8 cellular contexts compared by ENCODE assay signal in genomic region chr3:4982773-4983738, GRCh38. TPM values are rescaled to one million over a fixed set of nuclear protein-coding genes. Genes with fewer than 3 reads are reported as not detected.
DNase-seq lines count a peak whose midpoint lies in the region; ATAC-seq, FAIRE-seq and TF ChIP-seq lines count a peak whose summit lies in the region.

No MANE protein-coding gene starts in this region.

- no peaks in the 10 kb centered on the region for H3K27me3 ChIP-seq in HL-60 (ENCODE audit: insufficient read depth, poor library complexity, severe bottlenecking)
- H3K27me3 ChIP-seq in stomach, result no peaks in the 10 kb centered on the region

- TF ChIP-seq EP300 in stomach (IDR thresholded peaks at IDR 0.05), result no peak

- H3K9me3 Mint-ChIP-seq in activated T-helper 2 cell treated with anti-CD3 and anti-CD28 coated beads, Interferon-gamma antibody, Interleukin-2, Interleukin-4, amounts not matched to agents 10 μg/mL and 5 μg/mL and 100 μg/mL, durations not matched to agents 14 hours and 24 hours and 36 hours, result no peaks in the 10 kb centered on the region
- H3K9me3 Mint-ChIP-seq in immature natural killer cell, result peaks cover 0 to 2% (median under 1%) of the 10 kb centered on the region in 6 donors

- peak overlapping the region; percentile 99 for H3K4me3 Mint-ChIP-seq in activated T-helper 2 cell treated with anti-CD3 and anti-CD28 coated beads, Interferon-gamma antibody, Interleukin-2, Interleukin-4, amounts not matched to agents 10 μg/mL and 5 μg/mL and 100 μg/mL, durations not matched to agents 14 hours and 24 hours and 36 hours (ENCODE audit: low read depth)
- peak overlapping the region; percentile 97 to 100 (median 100) for H3K4me3 Mint-ChIP-seq in immature natural killer cell

- H3K4me3 ChIP-seq in HL-60 (replicated peaks; ENCODE audit: insufficient read depth, low read length), result 0 out of 2 replicates have a peak overlapping the region, but pooled peaks have one; percentile 8
- H3K4me3 ChIP-seq in stomach, result peak overlapping the region; percentile 19 to 97 (median 78)

- H3K9me3 ChIP-seq in stomach, result no peaks in the 10 kb centered on the region

- TF ChIP-seq POLR2A in stomach (IDR thresholded peaks at IDR 0.05), result no peak

- peaks cover 73% of the 10 kb centered on the region for H3K36me3 Mint-ChIP-seq in activated T-helper 2 cell treated with anti-CD3 and anti-CD28 coated beads, Interferon-gamma antibody, Interleukin-2, Interleukin-4, amounts not matched to agents 10 μg/mL and 5 μg/mL and 100 μg/mL, durations not matched to agents 14 hours and 24 hours and 36 hours (ENCODE audit: low read depth)
- peaks cover 35 to 46% (median 43%) of the 10 kb centered on the region in 3 donors for H3K36me3 Mint-ChIP-seq in immature natural killer cell

- intact Hi-C loops in activated T-helper 2 cell treated with anti-CD3 and anti-CD28 coated beads, Interferon-gamma antibody, Interleukin-2, Interleukin-4, amounts not matched to agents 10 μg/mL and 5 μg/mL and 100 μg/mL, durations not matched to agents 14 hours and 24 hours and 36 hours (cut with micrococcal nuclease), result no loop called here
- intact Hi-C loops in stomach (cut with DNase I; ENCODE audit: low total_unique reads), result no loop called here

- no peaks in the 10 kb centered on the region for H3K27me3 Mint-ChIP-seq in activated T-helper 2 cell treated with anti-CD3 and anti-CD28 coated beads, Interferon-gamma antibody, Interleukin-2, Interleukin-4, amounts not matched to agents 10 μg/mL and 5 μg/mL and 100 μg/mL, durations not matched to agents 14 hours and 24 hours and 36 hours (ENCODE audit: low read depth)
- peaks cover 69 to 77% (median 71%) of the 10 kb centered on the region in 3 donors for H3K27me3 Mint-ChIP-seq in immature natural killer cell (ENCODE audit: low read depth in 3 of 3)

- 66 to 77% (median 74%) methylated on average over 40 of the region's 40 CpGs for WGBS in stomach, 5 donors

- DNase-seq in HL-60 (ENCODE audit: low read depth in 1 of 2, low spot score in 1 of 2), result no peak
- no peak for DNase-seq in activated T-helper 2 cell treated with anti-CD3 and anti-CD28 coated beads, Interferon-gamma antibody, Interleukin-2, Interleukin-4, amounts not matched to agents 10 μg/mL and 5 μg/mL and 100 μg/mL, durations not matched to agents 14 hours and 24 hours and 36 hours (ENCODE audit: low spot score)
- DNase-seq in immature natural killer cell, result peak; percentile 28 to 37 (median 32)
- DNase-seq in stomach, result no peak
- DNase-seq in GM19239 (ENCODE audit: insufficient read length, low spot score), result no peak
- no peak for DNase-seq in DMS 273 (lab: John Stamatoyannopoulos, UW; ENCODE audit: unreplicated experiment)

- H3K36me3 ChIP-seq in stomach, result peaks cover 6 to 14% (median 9%) of the 10 kb centered on the region in 4 donors

- FAIRE-seq in GM19239 (lab: Jason Lieb, UNC), result no peak

- TF ChIP-seq CTCF in HL-60 (IDR thresholded peaks at IDR 0.05; ENCODE audit: insufficient read depth, low read length) (no peak), stomach (IDR thresholded peaks at IDR 0.05) (no peak)

- H3K27ac ChIP-seq in HL-60 (replicated peaks) (no peak overlapping the region), stomach (peak overlapping the region; percentile 83 to 99 (median 97))

- H3K4me1 ChIP-seq in stomach, result peaks cover 55 to 76% (median 74%) of the 10 kb centered on the region in 4 donors

- ATAC-seq in HG02588 (IDR thresholded peaks at IDR 0.05; ENCODE audit: unreplicated experiment), result no peak
- ATAC-seq in GM21360 (IDR thresholded peaks at IDR 0.05; ENCODE audit: unreplicated experiment), result no peak

- H3K27ac Mint-ChIP-seq in activated T-helper 2 cell treated with anti-CD3 and anti-CD28 coated beads, Interferon-gamma antibody, Interleukin-2, Interleukin-4, amounts not matched to agents 10 μg/mL and 5 μg/mL and 100 μg/mL, durations not matched to agents 14 hours and 24 hours and 36 hours, result peak overlapping the region; percentile 90
- peak overlapping the region; percentile 97 to 100 (median 99) for H3K27ac Mint-ChIP-seq in immature natural killer cell

- peaks cover 34% of the 10 kb centered on the region for H3K4me1 Mint-ChIP-seq in activated T-helper 2 cell treated with anti-CD3 and anti-CD28 coated beads, Interferon-gamma antibody, Interleukin-2, Interleukin-4, amounts not matched to agents 10 μg/mL and 5 μg/mL and 100 μg/mL, durations not matched to agents 14 hours and 24 hours and 36 hours (ENCODE audit: low read depth)
- H3K4me1 Mint-ChIP-seq in immature natural killer cell, result peaks cover 66 to 76% of the 10 kb centered on the region in 2 donors

RNA-seq across cellular contexts. Expression of gene BHLHE40, which starts 3.8 kb away (rescaled TPM):
- 421 and 425 TPM in 2 replicates for total RNA-seq in activated T-helper 2 cell treated with anti-CD3 and anti-CD28 coated beads, Interferon-gamma antibody, Interleukin-2, Interleukin-4, amounts not matched to agents 10 μg/mL and 5 μg/mL and 100 μg/mL, durations not matched to agents 14 hours and 24 hours and 36 hours
- 10 to 100 TPM; 51.4 to 91.9 (median 64.4) TPM for polyA plus RNA-seq in immature natural killer cell
- 10 to 100 TPM in 4 of 5 donors, 1 to 10 TPM in 1; 7.6 to 34.7 (median 26.6) TPM for total RNA-seq in stomach
- polyA plus RNA-seq in stomach, result 10 to 100 TPM; 17.7 to 39.7 (median 24.1) TPM

Comparison
In these comparisons a context has a peak if more than half of its experiments do, and no peak if none do; other contexts are left out.
1. DNase-seq: peak in immature natural killer cell (3 of 3); none in HL-60 (0 of 2), activated T-helper 2 cell treated with anti-CD3 and anti-CD28 coated beads, Interferon-gamma antibody, Interleukin-2, Interleukin-4, amounts not matched to agents 10 μg/mL and 5 μg/mL and 100 μg/mL, durations not matched to agents 14 hours and 24 hours and 36 hours (single experiment), stomach (single experiment), GM19239 (single experiment) and DMS 273 (single experiment).
2. RNA of gene BHLHE40, which starts 3.8 kb away (total RNA-seq): 421 to 425 TPM in activated T-helper 2 cell treated with anti-CD3 and anti-CD28 coated beads, Interferon-gamma antibody, Interleukin-2, Interleukin-4, amounts not matched to agents 10 μg/mL and 5 μg/mL and 100 μg/mL, durations not matched to agents 14 hours and 24 hours and 36 hours; 7.6 to 34.7 TPM in stomach; every median in the first group is over 10 times any median in the second.